12 cellular contexts compared by ENCODE assay signal in genomic region chr2:19864369-19864768, GRCh38.
"Had no signal": no experiment of that assay in that cellular context is flagged by ENCODE, and none has a peak within 500 bp of the region (broad histone marks: within the 10 kb centered on the region; RNA-seq: fewer than 3 reads in every experiment).

No MANE protein-coding gene starts in this region.

- H3K4me3 ChIP-seq: lower lobe of right lung, uterus had no signal

- DNase-seq: activated CD4-positive, alpha-beta T cell treated with anti-CD3 and anti-CD28 coated beads, Interleukin-2, amount 50 U/mL, for 4 hours; activated effector memory CD4-positive, alpha-beta T cell treated with anti-CD3 and anti-CD28 coated beads, Interleukin-2, amount 50 U/mL, for 16 hours; activated naive CD4-positive, alpha-beta T cell treated with anti-CD3 and anti-CD28 coated beads, Interleukin-2, amount 50 U/mL, for 16 hours; brain microvascular endothelial cell; central memory CD4-positive, alpha-beta T cell; lower lobe of right lung; occipital lobe; retina; stimulated activated CD4-positive, alpha-beta T cell treated with anti-CD3 and anti-CD28 coated beads, Interleukin-2, amount 100 ng/mL, for 24 hours; transverse colon; uterus had no signal

- H3K27me3 ChIP-seq: brain microvascular endothelial cell, uterus had no signal

- H3K27ac ChIP-seq: brain microvascular endothelial cell, lower lobe of right lung, transverse colon, uterus, WERI-Rb-1 had no signal

- H3K9me3 ChIP-seq: lower lobe of right lung, transverse colon, uterus had no signal

- H3K36me3 ChIP-seq: brain microvascular endothelial cell, lower lobe of right lung, transverse colon, uterus, WERI-Rb-1 had no signal

- H3K4me1 ChIP-seq: uterus had no signal
